In the genomic region with DNA sequence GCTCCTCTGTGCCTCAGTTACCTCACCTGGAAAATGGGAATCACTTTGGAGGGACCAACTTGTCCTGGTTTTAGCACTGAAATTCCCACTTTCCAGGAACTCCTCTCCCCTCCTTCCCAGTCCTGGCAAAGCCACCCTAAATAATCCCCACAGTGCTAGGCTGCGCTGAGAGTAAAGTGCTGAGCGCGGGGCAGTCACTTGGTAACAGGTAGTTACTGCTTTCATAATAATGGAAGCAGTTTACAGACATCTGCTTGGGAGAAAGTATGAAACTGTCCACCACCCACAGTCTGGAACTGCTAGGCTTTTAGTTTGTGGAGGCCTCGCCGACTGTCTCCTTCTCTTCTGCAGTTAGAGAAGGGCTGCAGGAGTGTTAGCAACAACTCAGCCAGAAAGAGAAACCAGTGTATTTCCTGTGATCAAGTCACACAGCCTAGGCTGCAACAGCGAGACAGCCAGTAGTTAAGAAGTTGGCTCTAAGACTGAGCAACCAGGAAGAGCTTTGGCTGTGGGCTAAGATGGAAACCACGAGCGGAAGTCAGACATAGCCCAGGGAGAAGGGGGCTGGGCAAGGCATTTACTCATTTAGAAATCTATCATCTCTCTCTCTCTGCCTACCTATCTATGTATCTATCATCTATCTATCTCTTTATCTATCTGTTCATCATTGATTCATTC, we compare ENCODE assay signal across 9 cellular contexts. TPM values are rescaled to one million over a fixed set of nuclear protein-coding genes. Genes with fewer than 3 reads are reported as not detected.
DNase-seq lines count a peak whose midpoint lies in the region; ATAC-seq, FAIRE-seq and TF ChIP-seq lines count a peak whose summit lies in the region.
"Had no signal": no experiment of that assay in that cellular context is flagged by ENCODE, and none has a peak within 500 bp of the region (broad histone marks: within the 10 kb centered on the region; RNA-seq: fewer than 3 reads in every experiment).

No MANE protein-coding gene starts in this region.

- H3K9me3 Mint-ChIP-seq in activated T-cell treated with anti-CD3 and anti-CD28 coated beads, Interleukin-2, amount 50 U/mL, for 4 hours = peaks cover 10% of the 10 kb centered on the region

- H3K4me1 Mint-ChIP-seq in activated T-cell treated with anti-CD3 and anti-CD28 coated beads, Interleukin-2, amount 50 U/mL, for 4 hours (ENCODE audit: low read depth) = peaks cover 72% of the 10 kb centered on the region

- peak; percentile 35 for TF ChIP-seq POLR2A in NB4 (IDR thresholded peaks at IDR 0.05; ENCODE audit: extremely low read depth, insufficient read length)

- POLR2A ChIA-PET in PC-9 (lab: Charles Lee; ENCODE audit: unreplicated experiment) = no interaction called here

- DNase-seq in GM06990 (ENCODE audit: extremely low read depth, insufficient read length) = peak; percentile 74
- DNase-seq in NB4 (ENCODE audit: low read depth) = peak; percentile 91
- DNase-seq in activated T-cell treated with anti-CD3 and anti-CD28 coated beads, Interleukin-2, amount 50 U/mL, for 4 hours = peak; percentile 66
- DNase-seq in keratinocyte (ENCODE audit: low read depth, low spot score) = no peak
- peak; percentile 38 to 59 for DNase-seq in stimulated activated CD8-positive, alpha-beta memory T cell treated with anti-CD3 and anti-CD28 coated beads, Interleukin-4, amount 100 ng/mL, for 4 hours (ENCODE audit: low read depth in 2 of 2, low spot score in 1 of 2)
- no peak for DNase-seq in NCI-H510A (lab: John Stamatoyannopoulos, UW)
- DNase-seq in PC-9 = no peak

- TF ChIP-seq CTCF in GM06990 (IDR thresholded peaks at IDR 0.05; ENCODE audit: insufficient read depth, low read length, poor library complexity, severe bottlenecking) (no peak), NB4 (IDR thresholded peaks at IDR 0.05; ENCODE audit: low read depth, low read length) (no peak), keratinocyte (optimal IDR thresholded peaks at IDR 0.05 in 1 of 3, IDR thresholded peaks at IDR 0.05 in 1 of 3, conservative IDR thresholded peaks at IDR 0.05 in 1 of 3; ENCODE audit: extremely low read depth in 1 of 3, insufficient read depth in 2 of 3, low read length in 3 of 3) (no peak), PC-9 (conservative IDR thresholded peaks at IDR 0.05) (no peak)

- H3K9me3 ChIP-seq in keratinocyte (ENCODE audit: control insufficient read depth, low read depth, low read length) (no peaks in the 10 kb centered on the region), PC-9 (ENCODE audit: insufficient read depth, low read depth) (no peaks in the 10 kb centered on the region)

- intact Hi-C loops in PC-9 (cut with micrococcal nuclease; ENCODE audit: unreplicated experiment) = no loop called here

- dilution Hi-C loops in keratinocyte (cut with MboI; ENCODE audit: extremely low pct_ligation_motif_present, low sequenced_read_pairs) = no loop called here

- peak; percentile 97 for ATAC-seq in GM21786 (IDR thresholded peaks at IDR 0.05; ENCODE audit: unreplicated experiment)
- ATAC-seq in activated T-cell treated with anti-CD3 and anti-CD28 coated beads, Interleukin-2, amount 50 U/mL, for 4 hours = peak; percentile 94 to 97
- ATAC-seq: HCT116 had no signal

- H3K79me2 ChIP-seq in keratinocyte (ENCODE audit: control insufficient read depth, insufficient read depth, low read length) (no peaks in the 10 kb centered on the region), PC-9 (ENCODE audit: low read depth) (no peaks in the 10 kb centered on the region)

- no TSS peak for BruUV-seq in PC-9 (replicated peaks; lab: Mats Ljungman, UMichigan)

- no peak overlapping the region for H3K9ac ChIP-seq in keratinocyte (ENCODE audit: control insufficient read depth, extremely low read depth, insufficient read depth, low read length)

- peaks cover 4% of the 10 kb centered on the region for H3K36me3 Mint-ChIP-seq in activated T-cell treated with anti-CD3 and anti-CD28 coated beads, Interleukin-2, amount 50 U/mL, for 4 hours (ENCODE audit: insufficient read depth)

- H3K9me2 ChIP-seq in PC-9 (ENCODE audit: insufficient read depth) = no peaks in the 10 kb centered on the region

- H4K20me1 ChIP-seq in keratinocyte (ENCODE audit: control insufficient read depth, extremely low read depth, insufficient read depth, low read length) (no peaks in the 10 kb centered on the region), PC-9 (ENCODE audit: insufficient read depth) (no peaks in the 10 kb centered on the region)

- H3K4me3 Mint-ChIP-seq in activated T-cell treated with anti-CD3 and anti-CD28 coated beads, Interleukin-2, amount 50 U/mL, for 4 hours = peak overlapping the region; percentile 61

- H3K4me1 ChIP-seq in keratinocyte (ENCODE audit: control insufficient read depth, extremely low read depth, insufficient read depth, low read length) = peaks cover 16% of the 10 kb centered on the region
- H3K4me1 ChIP-seq in PC-9 (replicated peaks; ENCODE audit: insufficient read depth) = peaks cover 2% of the 10 kb centered on the region; the same call in 1 of the 2 replicates

- H3K4me3 ChIP-seq in GM06990 (replicated peaks; ENCODE audit: low read depth, low read length) (no peak overlapping the region), NB4 (ENCODE audit: low read depth, low read length) (peak overlapping the region; percentile 6), keratinocyte (ENCODE audit: control insufficient read depth in 2 of 3, extremely low read depth in 1 of 3, insufficient read depth in 2 of 3, low read depth in 1 of 3, low read length in 3 of 3) (no peak overlapping the region), PC-9 (no peak overlapping the region)

- peak overlapping the region; percentile 67 for H2AFZ ChIP-seq in keratinocyte (ENCODE audit: control insufficient read depth, low read length)
- no peak overlapping the region for H2AFZ ChIP-seq in PC-9

- no peak for FAIRE-seq in keratinocyte (lab: Jason Lieb, UNC)

- H3K27ac ChIP-seq in keratinocyte (ENCODE audit: control insufficient read depth, insufficient read depth, low read length) (no peak overlapping the region), PC-9 (no peak overlapping the region)

- no peaks in the 10 kb centered on the region for H3K9me1 ChIP-seq in keratinocyte (ENCODE audit: control insufficient read depth, extremely low read depth, insufficient read depth, low read length)

- H3K4me2 ChIP-seq in keratinocyte (ENCODE audit: control insufficient read depth, extremely low read depth, insufficient read depth, low read depth, low read length) = no peak overlapping the region
- no peak overlapping the region for H3K4me2 ChIP-seq in PC-9

- H3K27me3 Mint-ChIP-seq in activated T-cell treated with anti-CD3 and anti-CD28 coated beads, Interleukin-2, amount 50 U/mL, for 4 hours (ENCODE audit: low read depth) = no peaks in the 10 kb centered on the region

- CTCF ChIA-PET in PC-9 (lab: Charles Lee) = interaction anchor here (0.6 kb wide), 1 partner anchor 108 kb away, joined by 4 read pairs; no protein-coding TSS in a partner anchor

- H3K36me3 ChIP-seq in GM06990 (ENCODE audit: control insufficient read depth, insufficient read depth, low read length) (no peaks in the 10 kb centered on the region), keratinocyte (ENCODE audit: control insufficient read depth in 2 of 2, extremely low read depth in 1 of 2, insufficient read depth in 2 of 2, low read length in 2 of 2) (no peaks in the 10 kb centered on the region), PC-9 (ENCODE audit: low read depth) (no peaks in the 10 kb centered on the region)

- H3F3A ChIP-seq in PC-9 (ENCODE audit: insufficient read depth, low read depth) = 0 out of 2 replicates have a peak, but pooled peaks cover 4% of the 10 kb centered on the region

- H3K27me3 ChIP-seq in GM06990 (replicated peaks; ENCODE audit: control insufficient read depth, insufficient read depth, low read length) (no peaks in the 10 kb centered on the region), keratinocyte (ENCODE audit: control insufficient read depth, extremely low read depth, insufficient read depth, low read length) (no peaks in the 10 kb centered on the region), PC-9 (ENCODE audit: insufficient read depth, low read depth) (no peaks in the 10 kb centered on the region)

RNA-seq across cellular contexts. Expression of gene ABCG1, which starts 30.8 kb away (rescaled TPM):
- 1 to 10 TPM in 2 of 3 donors, under 1 TPM in 1; 0.79 to 1.8 (median 1.7) TPM for total RNA-seq in activated T-cell treated with anti-CD3 and anti-CD28 coated beads, Interleukin-2, amount 50 U/mL, for 4 hours
- polyA plus RNA-seq in keratinocyte = 3.3 to 3.6 TPM (median 3.5 TPM) in 3 replicates
- 32.8 TPM for polyA plus RNA-seq in keratinocyte (2011; ENCODE audit: low read depth)
- polyA plus RNA-seq in keratinocyte (2011; cell fraction: cytosol; rRNA removed) = 3.0 and 3.2 TPM in 2 replicates
- 12.1 and 13.2 TPM in 2 replicates for polyA plus RNA-seq in keratinocyte (2011; cell fraction: nucleus; rRNA removed)
- 2.9 and 41.9 TPM in 2 replicates for polyA plus RNA-seq in keratinocyte (2012; ENCODE audit: low replicate concordance)
- 4.9 to 6.8 TPM (median 6.3 TPM) in 3 replicates for polyA minus RNA-seq in keratinocyte
- 4.2 TPM for polyA minus RNA-seq in keratinocyte (2011; cell fraction: cytosol; rRNA and poly(A)+ RNA removed)
- 13.3 and 14.7 TPM in 2 replicates for polyA minus RNA-seq in keratinocyte (2011; cell fraction: nucleus; rRNA and poly(A)+ RNA removed)
- 4.4 and 5.6 TPM in 2 replicates for total RNA-seq in PC-9 (2021)

Comparison
In these comparisons a context has a peak if more than half of its experiments do, and no peak if none do; other contexts are left out.
1. DNase-seq: peak in GM06990 (single experiment), NB4 (single experiment), activated T-cell treated with anti-CD3 and anti-CD28 coated beads, Interleukin-2, amount 50 U/mL, for 4 hours (single experiment) and stimulated activated CD8-positive, alpha-beta memory T cell treated with anti-CD3 and anti-CD28 coated beads, Interleukin-4, amount 100 ng/mL, for 4 hours (2 of 2); none in keratinocyte (single experiment), NCI-H510A (single experiment) and PC-9 (0 of 2).